In genomic region chr9:129584136-129584535, GRCh38 we compare ENCODE assay signal across 8 cellular contexts. TPM values are rescaled to one million over a fixed set of nuclear protein-coding genes. Genes with fewer than 3 reads are reported as not detected.
DNase-seq lines count a peak whose midpoint lies in the region; ATAC-seq and TF ChIP-seq lines count a peak whose summit lies in the region.

No MANE protein-coding gene starts in this region.

- TF ChIP-seq CTCF in right atrium auricular region (IDR thresholded peaks at IDR 0.05), result no peak

- H3K4me3 ChIP-seq in right atrium auricular region (no peak overlapping the region), skeletal muscle cell (ENCODE audit: low read depth, low read length) (no peak overlapping the region)

- H3K4me1 ChIP-seq in right atrium auricular region, result peaks cover 0 to 5% of the 10 kb centered on the region in 2 donors

- H3K36me3 ChIP-seq in right atrium auricular region, result no peaks in the 10 kb centered on the region

- H3K27me3 ChIP-seq in right atrium auricular region, result no peaks in the 10 kb centered on the region

- H3K9me3 ChIP-seq in right atrium auricular region, result no peaks in the 10 kb centered on the region

- H3K27ac ChIP-seq in right atrium auricular region, result no peak overlapping the region

- DNase-seq in NCI-H1436 (lab: John Stamatoyannopoulos, UW) (peak; percentile 25), NCI-H1436 treated with DMSO at 0.1 percent for 48 hours (lab: John Stamatoyannopoulos, UW) (no peak), HT1080 (ENCODE audit: low read depth) (peak; percentile 74), amniotic epithelial cell (ENCODE audit: low read depth) (peak; percentile 88), right atrium auricular region (ENCODE audit: low spot score) (peak; percentile 73), skeletal muscle cell (ENCODE audit: low read depth) (peak; percentile 64), NCI-H187 treated with DMSO at 0.1 percent for 48 hours (lab: John Stamatoyannopoulos, UW) (no peak)

- peak; percentile 94 for ATAC-seq in SK-N-SH treated with all-trans-retinoic acid at 6 μM for 48 hours

TF ChIP-seq in SK-N-SH treated with all-trans-retinoic acid at 6 μM for 48 hours, 23 proteins besides CTCF, POLR2A, EP300 and RAD21:
- TF ChIP-seq ARNTL (CRISPR knock-in tag; IDR thresholded peaks at IDR 0.05; ENCODE audit: borderline replicate concordance, low read depth) (no peak), SNAI2 (CRISPR knock-in tag; IDR thresholded peaks at IDR 0.05) (no peak)

RNA-seq across cellular contexts. Expression of gene C9orf50, which starts 36.8 kb away (rescaled TPM):
- not detected in 2 replicates for total RNA-seq in HT1080 (2014; rRNA removed; shearing (Covaris generic))
- not detected in 2 replicates for polyA plus RNA-seq in HT1080 (2015; cell fraction: cytosol; rRNA removed)
- 0.19 TPM in 1 of 2 replicates, not detected in the other for polyA plus RNA-seq in HT1080 (2015; cell fraction: nucleus; rRNA removed)
- not detected for total RNA-seq in right atrium auricular region

RNA-seq across cellular contexts. Expression of gene NTMT1, which starts 41.8 kb away (rescaled TPM):
- 65.9 and 66.4 TPM in 2 replicates for total RNA-seq in HT1080 (2014; rRNA removed; shearing (Covaris generic))
- polyA plus RNA-seq in HT1080 (2015; cell fraction: cytosol; rRNA removed), result 55.8 and 77.9 TPM in 2 replicates
- polyA plus RNA-seq in HT1080 (2015; cell fraction: nucleus; rRNA removed), result 36.7 and 44.6 TPM in 2 replicates
- total RNA-seq in right atrium auricular region, result 10 to 100 TPM; 33.7 to 36.0 TPM

RNA-seq across cellular contexts. Expression of gene ASB6, which starts 57.8 kb away (rescaled TPM):
- 28.7 and 31.6 TPM in 2 replicates for total RNA-seq in HT1080 (2014; rRNA removed; shearing (Covaris generic))
- 26.7 and 31.9 TPM in 2 replicates for polyA plus RNA-seq in HT1080 (2015; cell fraction: cytosol; rRNA removed)
- 27.3 and 39.5 TPM in 2 replicates for polyA plus RNA-seq in HT1080 (2015; cell fraction: nucleus; rRNA removed)
- 10 to 100 TPM; 10.2 to 12.6 TPM for total RNA-seq in right atrium auricular region

Comparison
In these comparisons a context has a peak if more than half of its experiments do, and no peak if none do; other contexts are left out.
1. DNase-seq: peak in NCI-H1436 (single experiment), HT1080 (single experiment), amniotic epithelial cell (single experiment), right atrium auricular region (single experiment) and skeletal muscle cell (single experiment); none in NCI-H1436 treated with DMSO at 0.1 percent for 48 hours (single experiment) and NCI-H187 treated with DMSO at 0.1 percent for 48 hours (single experiment).